In the genomic region with DNA sequence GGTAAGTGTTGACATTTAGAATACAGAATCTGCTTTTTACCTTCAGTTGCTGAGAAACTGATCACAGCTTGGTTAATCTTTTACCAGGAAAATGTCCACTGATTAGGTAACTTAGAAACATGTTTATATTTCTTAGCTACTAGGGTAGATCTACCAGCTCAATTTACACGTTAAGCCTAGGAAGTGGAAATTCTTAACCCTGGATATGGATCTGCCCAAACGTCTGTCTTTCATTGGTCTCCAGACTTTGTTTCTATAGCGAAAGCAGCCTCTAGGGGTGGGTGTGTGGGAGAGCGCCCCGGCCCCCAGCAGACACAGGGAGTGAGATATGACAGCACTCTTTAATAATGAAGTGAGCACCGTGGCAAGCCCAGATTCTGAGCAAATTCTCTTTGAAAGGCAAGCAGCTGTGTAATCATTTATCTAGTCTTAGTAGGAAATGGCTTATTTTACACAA, we compare ENCODE assay signal across 12 cellular contexts.
A peak's percentile ranks its signal among the peaks of the same experiment; 100 is the strongest.
DNase-seq lines count a peak whose midpoint lies in the region; ATAC-seq and TF ChIP-seq lines count a peak whose summit lies in the region.
"Had no signal": no experiment of that assay in that cellular context is flagged by ENCODE, and none has a peak within 500 bp of the region (broad histone marks: within the 10 kb centered on the region; RNA-seq: fewer than 3 reads in every experiment).

No MANE protein-coding gene starts in this region.

- no peaks in the 10 kb centered on the region for H3F3A ChIP-seq in SU-DHL-6 (ENCODE audit: insufficient read depth)

- peak overlapping the region; percentile 28 for H2AFZ ChIP-seq in SU-DHL-6 (ENCODE audit: low read depth, low read length, severe bottlenecking)

- POLR2A ChIA-PET in AG04450 (lab: Yijun Ruan, JAX): no interaction called here

- peaks cover 6% of the 10 kb centered on the region for H3K9me3 ChIP-seq in AG04450 (ENCODE audit: control insufficient read depth, insufficient read depth, low read length)
- no peaks in the 10 kb centered on the region for H3K9me3 ChIP-seq in SU-DHL-6 (ENCODE audit: insufficient read depth, low read length)
- peaks cover 0 to 3% of the 10 kb centered on the region in 2 donors for H3K9me3 ChIP-seq in left lung
- no peaks in the 10 kb centered on the region for H3K9me3 ChIP-seq in breast epithelium
- H3K9me3 ChIP-seq: gastroesophageal sphincter had no signal

- no peaks in the 10 kb centered on the region for H4K20me1 ChIP-seq in SU-DHL-6 (ENCODE audit: low read depth, low read length)

- TF ChIP-seq POLR2A in breast epithelium (IDR thresholded peaks at IDR 0.05): no peak

- DNase-seq in AG04450 (ENCODE audit: low read depth, low spot score) (no peak), left lung (no peak), breast epithelium (ENCODE audit: low spot score in 2 of 2) (no peak), DMS114 treated with DMSO at 0.1 percent for 48 hours (lab: John Stamatoyannopoulos, UW; ENCODE audit: unreplicated experiment) (no peak)
- DNase-seq: activated CD4-positive, alpha-beta T cell treated with anti-CD3 and anti-CD28 coated beads, Interleukin-2, amount 50 U/mL, for 1 hour had no signal

- no peaks in the 10 kb centered on the region for H3K36me3 ChIP-seq in SU-DHL-6 (ENCODE audit: low read length)
- no peaks in the 10 kb centered on the region for H3K36me3 ChIP-seq in left lung
- H3K36me3 ChIP-seq in breast epithelium: no peaks in the 10 kb centered on the region
- H3K36me3 ChIP-seq: gastroesophageal sphincter had no signal

- ATAC-seq in left lung: peak; percentile 82
- no peak for ATAC-seq in GM21390 (IDR thresholded peaks at IDR 0.05; ENCODE audit: unreplicated experiment)
- ATAC-seq in GM18907 (IDR thresholded peaks at IDR 0.05; ENCODE audit: unreplicated experiment): no peak
- ATAC-seq: gastroesophageal sphincter; stimulated activated effector memory CD8-positive, alpha-beta T cell treated with anti-CD3 and anti-CD28 coated beads, Interleukin-12 subunit alpha, Interleukin-12 subunit beta, amount 100 ng/mL, for 72 hours had no signal

- H3K4me3 ChIP-seq in AG04450 (ENCODE audit: low read depth, low read length): no peak overlapping the region
- H3K4me3 ChIP-seq in SU-DHL-6 (ENCODE audit: insufficient read depth, low read length, poor library complexity, severe bottlenecking): no peak overlapping the region
- no peak overlapping the region for H3K4me3 ChIP-seq in left lung
- H3K4me3 ChIP-seq in breast epithelium: no peak overlapping the region
- H3K4me3 ChIP-seq: gastroesophageal sphincter had no signal

- intact Hi-C loops in left lung (cut with DNase I) (no loop called here), breast epithelium (cut with DNase I; ENCODE audit: low total_unique reads) (no loop called here)

- CTCF ChIA-PET in AG04450 (lab: Charles Lee): no interaction called here

- H3K27ac ChIP-seq in AG04450 (ENCODE audit: low read depth, low read length) (no peak overlapping the region), SU-DHL-6 (ENCODE audit: low read depth, low read length) (no peak overlapping the region), left lung (no peak overlapping the region), breast epithelium (no peak overlapping the region)
- H3K27ac ChIP-seq: C4-2B, gastroesophageal sphincter had no signal

- no peaks in the 10 kb centered on the region for H3K27me3 ChIP-seq in AG04450 (ENCODE audit: control insufficient read depth, insufficient read depth, low read length)
- no peaks in the 10 kb centered on the region for H3K27me3 ChIP-seq in SU-DHL-6 (ENCODE audit: low read length)
- H3K27me3 ChIP-seq in left lung: no peaks in the 10 kb centered on the region
- no peaks in the 10 kb centered on the region for H3K27me3 ChIP-seq in breast epithelium
- H3K27me3 ChIP-seq: gastroesophageal sphincter had no signal

- H3K79me2 ChIP-seq in SU-DHL-6 (ENCODE audit: insufficient read depth, low read length): no peaks in the 10 kb centered on the region

- peak; percentile 27 for TF ChIP-seq CTCF in AG04450 (IDR thresholded peaks at IDR 0.05; ENCODE audit: low read depth, low read length)
- TF ChIP-seq CTCF in SU-DHL-6 (IDR thresholded peaks at IDR 0.05; ENCODE audit: insufficient read depth, low read length, poor library complexity, severe bottlenecking): no peak
- no peak for TF ChIP-seq CTCF in left lung (IDR thresholded peaks at IDR 0.05)
- TF ChIP-seq CTCF in breast epithelium (IDR thresholded peaks at IDR 0.05): no peak

- H3K9ac ChIP-seq in SU-DHL-6 (ENCODE audit: low read length): no peak overlapping the region

- H3K4me2 ChIP-seq in SU-DHL-6 (ENCODE audit: low read depth, low read length, poor library complexity, severe bottlenecking): peak overlapping the region; percentile 20

- H3K9me2 ChIP-seq in SU-DHL-6 (replicated peaks; ENCODE audit: insufficient read depth, low read length): no peaks in the 10 kb centered on the region

- TF ChIP-seq EP300 in Ishikawa (IDR thresholded peaks at IDR 0.05; ENCODE audit: borderline replicate concordance): no peak

- peak; percentile 22; the same call in 1 of the 2 replicates for TF ChIP-seq RAD21 in Ishikawa (IDR thresholded peaks at IDR 0.05; ENCODE audit: low read depth)

- no peaks in the 10 kb centered on the region for H3K4me1 ChIP-seq in left lung
- no peaks in the 10 kb centered on the region for H3K4me1 ChIP-seq in breast epithelium

TF ChIP-seq in Ishikawa, 13 proteins besides CTCF, POLR2A, EP300 and RAD21:
- TF ChIP-seq TAF1 (IDR thresholded peaks at IDR 0.05; ENCODE audit: low read depth): no peak
- no peak for TF ChIP-seq NFIC (IDR thresholded peaks at IDR 0.05)
- no peak for TF ChIP-seq FOXM1 (IDR thresholded peaks at IDR 0.05; ENCODE audit: borderline replicate concordance, low read depth)
- no peak for TF ChIP-seq TCF12 (IDR thresholded peaks at IDR 0.05; ENCODE audit: low read depth)
- no peak for TF ChIP-seq EGR1 (IDR thresholded peaks at IDR 0.05)
- no peak for TF ChIP-seq CREB1 (IDR thresholded peaks at IDR 0.05; ENCODE audit: low read depth)
- TF ChIP-seq, protein P1, sequence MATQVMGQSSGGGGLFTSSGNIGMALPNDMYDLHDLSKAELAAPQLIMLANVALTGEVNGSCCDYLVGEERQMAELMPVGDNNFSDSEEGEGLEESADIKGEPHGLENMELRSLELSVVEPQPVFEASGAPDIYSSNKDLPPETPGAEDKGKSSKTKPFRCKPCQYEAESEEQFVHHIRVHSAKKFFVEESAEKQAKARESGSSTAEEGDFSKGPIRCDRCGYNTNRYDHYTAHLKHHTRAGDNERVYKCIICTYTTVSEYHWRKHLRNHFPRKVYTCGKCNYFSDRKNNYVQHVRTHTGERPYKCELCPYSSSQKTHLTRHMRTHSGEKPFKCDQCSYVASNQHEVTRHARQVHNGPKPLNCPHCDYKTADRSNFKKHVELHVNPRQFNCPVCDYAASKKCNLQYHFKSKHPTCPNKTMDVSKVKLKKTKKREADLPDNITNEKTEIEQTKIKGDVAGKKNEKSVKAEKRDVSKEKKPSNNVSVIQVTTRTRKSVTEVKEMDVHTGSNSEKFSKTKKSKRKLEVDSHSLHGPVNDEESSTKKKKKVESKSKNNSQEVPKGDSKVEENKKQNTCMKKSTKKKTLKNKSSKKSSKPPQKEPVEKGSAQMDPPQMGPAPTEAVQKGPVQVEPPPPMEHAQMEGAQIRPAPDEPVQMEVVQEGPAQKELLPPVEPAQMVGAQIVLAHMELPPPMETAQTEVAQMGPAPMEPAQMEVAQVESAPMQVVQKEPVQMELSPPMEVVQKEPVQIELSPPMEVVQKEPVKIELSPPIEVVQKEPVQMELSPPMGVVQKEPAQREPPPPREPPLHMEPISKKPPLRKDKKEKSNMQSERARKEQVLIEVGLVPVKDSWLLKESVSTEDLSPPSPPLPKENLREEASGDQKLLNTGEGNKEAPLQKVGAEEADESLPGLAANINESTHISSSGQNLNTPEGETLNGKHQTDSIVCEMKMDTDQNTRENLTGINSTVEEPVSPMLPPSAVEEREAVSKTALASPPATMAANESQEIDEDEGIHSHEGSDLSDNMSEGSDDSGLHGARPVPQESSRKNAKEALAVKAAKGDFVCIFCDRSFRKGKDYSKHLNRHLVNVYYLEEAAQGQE (IDR thresholded peaks at IDR 0.05; ENCODE audit: low read depth): no peak
- TF ChIP-seq TEAD4 (IDR thresholded peaks at IDR 0.05): no peak
- TF ChIP-seq, protein P2, sequence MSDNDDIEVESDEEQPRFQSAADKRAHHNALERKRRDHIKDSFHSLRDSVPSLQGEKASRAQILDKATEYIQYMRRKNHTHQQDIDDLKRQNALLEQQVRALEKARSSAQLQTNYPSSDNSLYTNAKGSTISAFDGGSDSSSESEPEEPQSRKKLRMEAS (IDR thresholded peaks at IDR 0.05): no peak
- no peak for TF ChIP-seq YY1 (IDR thresholded peaks at IDR 0.05; ENCODE audit: low read depth)
- TF ChIP-seq, protein P3, sequence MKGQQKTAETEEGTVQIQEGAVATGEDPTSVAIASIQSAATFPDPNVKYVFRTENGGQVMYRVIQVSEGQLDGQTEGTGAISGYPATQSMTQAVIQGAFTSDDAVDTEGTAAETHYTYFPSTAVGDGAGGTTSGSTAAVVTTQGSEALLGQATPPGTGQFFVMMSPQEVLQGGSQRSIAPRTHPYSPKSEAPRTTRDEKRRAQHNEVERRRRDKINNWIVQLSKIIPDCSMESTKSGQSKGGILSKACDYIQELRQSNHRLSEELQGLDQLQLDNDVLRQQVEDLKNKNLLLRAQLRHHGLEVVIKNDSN (IDR thresholded peaks at IDR 0.05): no peak
- TF ChIP-seq CEBPB (IDR thresholded peaks at IDR 0.05): no peak
- TF ChIP-seq ZBTB7A (IDR thresholded peaks at IDR 0.05; ENCODE audit: low read depth): no peak
